17 cellular contexts compared by ENCODE assay signal in genomic region chr3:18079739-18080138, GRCh38.
DNase-seq lines count a peak whose midpoint lies in the region; ATAC-seq, FAIRE-seq and TF ChIP-seq lines count a peak whose summit lies in the region.
"Had no signal": no experiment of that assay in that cellular context is flagged by ENCODE, and none has a peak within 500 bp of the region (broad histone marks: within the 10 kb centered on the region; RNA-seq: fewer than 3 reads in every experiment).

No MANE protein-coding gene starts in this region.

- no peak overlapping the region for H3K9ac ChIP-seq in keratinocyte (ENCODE audit: control insufficient read depth, extremely low read depth, insufficient read depth, low read length)

- H3K27ac ChIP-seq in keratinocyte (ENCODE audit: control insufficient read depth, insufficient read depth, low read length), result no peak overlapping the region

- peaks cover 13% of the 10 kb centered on the region for H3K4me1 ChIP-seq in keratinocyte (ENCODE audit: control insufficient read depth, extremely low read depth, insufficient read depth, low read length)

- H2AFZ ChIP-seq in keratinocyte (ENCODE audit: control insufficient read depth, low read length), result peak overlapping the region; percentile 18

- peak; percentile 20 for FAIRE-seq in keratinocyte (lab: Jason Lieb, UNC)
- FAIRE-seq in GM12892 (lab: Jason Lieb, UNC), result no peak

- H3K36me3 Mint-ChIP-seq in activated naive CD4-positive, alpha-beta T cell treated with anti-CD3 and anti-CD28 coated beads, Interleukin-2, amount 50 U/mL, for 72 hours, result no peaks in the 10 kb centered on the region
- H3K36me3 Mint-ChIP-seq: CD14-positive monocyte; natural killer cell treated with Interleukin-12 subunit alpha and Interleukin-12 subunit beta and Interleukin-15 and Interleukin-18, amount 100 ng/mL, for 72 hours had no signal

- no peaks in the 10 kb centered on the region for H3K27me3 ChIP-seq in keratinocyte (ENCODE audit: control insufficient read depth, extremely low read depth, insufficient read depth, low read length)

- no peaks in the 10 kb centered on the region for H3K9me3 ChIP-seq in keratinocyte (ENCODE audit: control insufficient read depth, low read depth, low read length)

- no peak overlapping the region for H3K4me3 ChIP-seq in keratinocyte (ENCODE audit: control insufficient read depth in 2 of 3, extremely low read depth in 1 of 3, insufficient read depth in 2 of 3, low read depth in 1 of 3, low read length in 3 of 3)

- no peaks in the 10 kb centered on the region for H3K36me3 ChIP-seq in keratinocyte (ENCODE audit: control insufficient read depth in 2 of 2, extremely low read depth in 1 of 2, insufficient read depth in 2 of 2, low read length in 2 of 2)

- TF ChIP-seq CTCF in keratinocyte (optimal IDR thresholded peaks at IDR 0.05 in 1 of 3, IDR thresholded peaks at IDR 0.05 in 1 of 3, conservative IDR thresholded peaks at IDR 0.05 in 1 of 3; ENCODE audit: extremely low read depth in 1 of 3, insufficient read depth in 2 of 3, low read length in 3 of 3), result no peak

- no peaks in the 10 kb centered on the region for H4K20me1 ChIP-seq in keratinocyte (ENCODE audit: control insufficient read depth, extremely low read depth, insufficient read depth, low read length)

- H3K9me3 Mint-ChIP-seq in activated naive CD4-positive, alpha-beta T cell treated with anti-CD3 and anti-CD28 coated beads, Interleukin-2, amount 50 U/mL, for 72 hours, result no peaks in the 10 kb centered on the region
- H3K9me3 Mint-ChIP-seq: activated T-helper 17 cell treated with anti-CD3 and anti-CD28 coated beads, Interleukin-2, amount 50 U/mL, for 72 hours; natural killer cell treated with Interleukin-12 subunit alpha and Interleukin-12 subunit beta and Interleukin-15 and Interleukin-18, amount 100 ng/mL, for 72 hours; T-helper 1 cell treated with Interleukin-12 subunit alpha and Interleukin-12 subunit beta and Interleukin-4 antibody, amounts not matched to agents 30 μg/mL and 1 μg/mL, for 36 hours had no signal

- TF ChIP-seq POLR2A in GM12892 (IDR thresholded peaks at IDR 0.05; ENCODE audit: low read depth, low read length), result no peak

- H3K27ac Mint-ChIP-seq in activated naive CD4-positive, alpha-beta T cell treated with anti-CD3 and anti-CD28 coated beads, Interleukin-2, amount 50 U/mL, for 72 hours, result no peak overlapping the region
- H3K27ac Mint-ChIP-seq: activated T-helper 17 cell treated with anti-CD3 and anti-CD28 coated beads, Interleukin-2, amount 50 U/mL, for 72 hours; natural killer cell treated with Interleukin-12 subunit alpha and Interleukin-12 subunit beta and Interleukin-15 and Interleukin-18, amount 100 ng/mL, for 72 hours; T-helper 1 cell treated with Interleukin-12 subunit alpha and Interleukin-12 subunit beta and Interleukin-4 antibody, amounts not matched to agents 30 μg/mL and 1 μg/mL, for 36 hours had no signal

- no peak overlapping the region for H3K4me2 ChIP-seq in keratinocyte (ENCODE audit: control insufficient read depth, extremely low read depth, insufficient read depth, low read depth, low read length)

- DNase-seq in EH (ENCODE audit: low read depth) (peak; percentile 14), M059J (ENCODE audit: low read depth) (peak; percentile 38), SKM-1 treated with dmso at 0.1 percent for 144 hours (lab: John Stamatoyannopoulos, UW; ENCODE audit: unreplicated experiment) (peak; percentile 74), keratinocyte (ENCODE audit: low read depth, low spot score) (no peak), GM12892 (ENCODE audit: insufficient read length) (no peak)
- DNase-seq in activated CD4-positive, CD25-positive, alpha-beta regulatory T cell (lab: John Stamatoyannopoulos, UW), result no peak
- DNase-seq in activated naive CD4-positive, alpha-beta T cell treated with anti-CD3 and anti-CD28 coated beads, Interleukin-2, amount 50 U/mL, for 72 hours (ENCODE audit: low spot score in 2 of 2), result no peak
- DNase-seq: left colon; NCI-H1930; retina; stimulated activated CD4-positive, alpha-beta T cell treated with anti-CD3 and anti-CD28 coated beads, Interleukin-4, amount 100 ng/mL, for 4 hours; stimulated activated naive CD4-positive, alpha-beta T cell had no signal

- no peaks in the 10 kb centered on the region for H3K79me2 ChIP-seq in keratinocyte (ENCODE audit: control insufficient read depth, insufficient read depth, low read length)

- no peak for ATAC-seq in GM21447 (IDR thresholded peaks at IDR 0.05; ENCODE audit: unreplicated experiment)
- no peak for ATAC-seq in activated naive CD4-positive, alpha-beta T cell treated with anti-CD3 and anti-CD28 coated beads, Interleukin-2, amount 50 U/mL, for 72 hours
- ATAC-seq: activated T-helper 17 cell treated with anti-CD3 and anti-CD28 coated beads, Interleukin-2, amount 50 U/mL, for 72 hours; left colon; natural killer cell treated with Interleukin-12 subunit alpha and Interleukin-12 subunit beta and Interleukin-15 and Interleukin-18, amount 100 ng/mL, for 72 hours had no signal

- dilution Hi-C loops in keratinocyte (cut with MboI; ENCODE audit: extremely low pct_ligation_motif_present, low sequenced_read_pairs), result no loop called here

- H3K9me1 ChIP-seq in keratinocyte (ENCODE audit: control insufficient read depth, extremely low read depth, insufficient read depth, low read length), result no peaks in the 10 kb centered on the region

Comparison
In these comparisons a context has a peak if more than half of its experiments do, and no peak if none do; other contexts are left out.
1. DNase-seq: peak in EH (single experiment), M059J (single experiment) and SKM-1 treated with dmso at 0.1 percent for 144 hours (single experiment); none in keratinocyte (single experiment), GM12892 (single experiment), activated CD4-positive, CD25-positive, alpha-beta regulatory T cell (0 of 4) and activated naive CD4-positive, alpha-beta T cell treated with anti-CD3 and anti-CD28 coated beads, Interleukin-2, amount 50 U/mL, for 72 hours (0 of 2).